In the genomic region with DNA sequence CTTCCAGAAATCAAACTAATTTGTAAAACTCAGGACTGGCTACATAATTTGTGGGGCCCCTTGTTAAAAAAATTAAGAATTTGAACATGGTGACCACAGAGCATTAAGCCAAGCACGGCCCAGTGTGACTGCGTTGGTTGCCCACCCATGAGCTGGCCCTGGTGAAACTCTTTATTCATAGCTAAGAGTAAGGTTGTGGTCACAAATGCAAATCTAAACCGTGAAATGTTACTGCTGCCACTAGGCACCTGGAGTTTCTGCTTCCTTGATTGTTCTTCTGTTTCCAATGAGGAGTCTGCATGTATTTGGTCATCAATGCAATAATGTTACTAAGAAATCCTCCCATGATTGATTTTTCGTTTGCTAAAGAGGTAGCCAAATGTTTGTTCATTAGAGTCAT, we compare ENCODE assay signal across 15 cellular contexts.
DNase-seq lines count a peak whose midpoint lies in the region; ATAC-seq and TF ChIP-seq lines count a peak whose summit lies in the region.
"Had no signal": no experiment of that assay in that cellular context is flagged by ENCODE, and none has a peak within 500 bp of the region (broad histone marks: within the 10 kb centered on the region; RNA-seq: fewer than 3 reads in every experiment).

No MANE protein-coding gene starts in this region.

- no peaks in the 10 kb centered on the region for H3K9me3 ChIP-seq in parathyroid adenoma (ENCODE audit: control insufficient read depth, low read length)
- H3K9me3 ChIP-seq: neutrophil had no signal

- peak overlapping the region; percentile 84 for H3K4me2 ChIP-seq in parathyroid adenoma (ENCODE audit: low read length)

- H3K36me3 ChIP-seq in parathyroid adenoma (ENCODE audit: control insufficient read depth, insufficient read depth, low read length) = peaks cover 15% of the 10 kb centered on the region

- H3K27ac ChIP-seq in parathyroid adenoma = peak overlapping the region; percentile 91
- H3K27ac ChIP-seq: epithelial cell of prostate, RWPE1 had no signal

- peak; percentile 30 for ATAC-seq in GM19023 (IDR thresholded peaks at IDR 0.05; ENCODE audit: unreplicated experiment)
- ATAC-seq in HG02610 (IDR thresholded peaks at IDR 0.05; ENCODE audit: unreplicated experiment) = peak; percentile 41
- peak; percentile 39 for ATAC-seq in HG03432 (IDR thresholded peaks at IDR 0.05; ENCODE audit: unreplicated experiment)
- ATAC-seq: stimulated activated naive CD8-positive, alpha-beta T cell treated with anti-CD3 and anti-CD28 coated beads, Interleukin-15, amount 100 ng/mL, for 72 hours had no signal

- no peak for TF ChIP-seq CTCF in parathyroid adenoma (IDR thresholded peaks at IDR 0.05)

- H3K9ac ChIP-seq in parathyroid adenoma = no peak overlapping the region

- no peaks in the 10 kb centered on the region for H3K27me3 ChIP-seq in parathyroid adenoma (ENCODE audit: control insufficient read depth, insufficient read depth, low read length)
- H3K27me3 ChIP-seq: neutrophil had no signal

- H3K4me1 ChIP-seq in parathyroid adenoma = peaks cover 4% of the 10 kb centered on the region

- DNase-seq in iPS-NIHi11 (ENCODE audit: low spot score) (no peak), HuH-7 (ENCODE audit: low spot score) (no peak), NCI-H2171 (lab: John Stamatoyannopoulos, UW) (no peak)
- DNase-seq in activated CD8-positive, alpha-beta memory T cell treated with anti-CD3 and anti-CD28 coated beads for 24 hours = no peak
- DNase-seq: Calu3; NCI-H1694; stimulated activated CD4-positive, alpha-beta T cell treated with anti-CD3 and anti-CD28 coated beads, Interleukin-1b, Interleukin-23, amount 100 ng/mL, for 48 hours; stimulated activated naive CD8-positive, alpha-beta T cell treated with anti-CD3 and anti-CD28 coated beads, Interleukin-15, amount 100 ng/mL, for 72 hours had no signal

- H3K4me3 ChIP-seq in parathyroid adenoma (ENCODE audit: low read depth, low read length) = peak overlapping the region; percentile 100

- H2AFZ ChIP-seq in parathyroid adenoma = no peak overlapping the region

- H3K79me2 ChIP-seq in parathyroid adenoma = peaks cover 31% of the 10 kb centered on the region
